Comparison of ENCODE assay signal across 13 cellular contexts in the genomic region with DNA sequence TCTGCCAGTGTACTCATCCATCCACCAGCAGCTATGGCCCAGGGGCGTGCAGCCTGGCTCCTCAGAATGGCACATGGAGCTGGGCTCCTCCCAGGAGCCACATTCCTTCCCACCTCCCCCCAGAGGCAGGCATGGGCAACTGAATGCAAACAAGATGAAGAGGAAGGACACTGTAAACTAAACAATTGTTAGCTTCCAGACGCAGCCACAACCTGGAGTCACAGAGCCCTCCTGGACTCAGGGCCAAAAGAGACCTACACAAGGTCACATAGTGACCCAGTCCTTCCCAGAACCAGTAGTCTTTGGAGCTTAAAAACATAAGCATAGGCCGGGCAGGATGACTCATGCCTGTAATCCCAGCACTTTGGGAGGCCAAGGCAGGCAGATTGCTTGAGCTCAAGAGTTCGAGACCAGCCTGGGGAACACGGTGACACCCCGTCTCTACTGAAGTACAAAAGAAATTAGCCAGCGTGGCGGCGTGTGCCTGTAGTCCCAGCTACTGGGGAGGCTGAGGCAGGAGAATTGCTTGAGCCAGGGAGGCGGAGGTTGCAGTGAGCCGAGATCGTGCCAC. TPM values are rescaled to one million over a fixed set of nuclear protein-coding genes. Genes with fewer than 3 reads are reported as not detected.
DNase-seq lines count a peak whose midpoint lies in the region; ATAC-seq and TF ChIP-seq lines count a peak whose summit lies in the region.
"Had no signal": no experiment of that assay in that cellular context is flagged by ENCODE, and none has a peak within 500 bp of the region (broad histone marks: within the 10 kb centered on the region; RNA-seq: fewer than 3 reads in every experiment).

No MANE protein-coding gene starts in this region.

- intact Hi-C loops in CD4-positive, alpha-beta T cell (cut with DNase I, micrococcal nuclease), result no loop called here

- H3K27me3 Mint-ChIP-seq in type B pancreatic cell, result no peaks in the 10 kb centered on the region
- no peaks in the 10 kb centered on the region for H3K27me3 Mint-ChIP-seq in CD4-positive, alpha-beta T cell

- no peak overlapping the region for H3K27ac ChIP-seq in CD4-positive, alpha-beta T cell (ENCODE audit: low read depth, low read length)

- POLR2A ChIA-PET in CD4-positive, alpha-beta T cell (lab: Charles Lee), result no interaction called here

- peak; percentile 22 for TF ChIP-seq CTCF in foreskin fibroblast (IDR thresholded peaks at IDR 0.05; ENCODE audit: low read depth, low read length)
- TF ChIP-seq CTCF in type B pancreatic cell (conservative IDR thresholded peaks at IDR 0.05), result peak; percentile 41
- TF ChIP-seq CTCF in CD4-positive, alpha-beta T cell (IDR thresholded peaks at IDR 0.05), result no peak

- no peak overlapping the region for H3K4me3 Mint-ChIP-seq in type B pancreatic cell
- H3K4me3 Mint-ChIP-seq in CD4-positive, alpha-beta T cell, result no peak overlapping the region

- no peaks in the 10 kb centered on the region for H3K27me3 ChIP-seq in CD4-positive, alpha-beta T cell (ENCODE audit: control insufficient read depth, insufficient read depth, low read length)

- DNase-seq in SHP77 (lab: John Stamatoyannopoulos, UW) (peak; percentile 13 to 31), SHP77 treated with DMSO at 0.1 percent for 48 hours (lab: John Stamatoyannopoulos, UW) (no peak), SW480 (ENCODE audit: low spot score) (peak; percentile 35), foreskin fibroblast (peak in 1 of 2 donors; percentile 56), type B pancreatic cell (ENCODE audit: extremely low spot score, unreplicated experiment) (no peak)
- DNase-seq in CD4-positive, alpha-beta T cell, result no peak
- DNase-seq: AML-193; effector CD4-positive, alpha-beta T cell; mucosa of descending colon; RPMI8226; stimulated activated CD4-positive, alpha-beta T cell treated with anti-CD3 and anti-CD28 coated beads, Interleukin-1b, Interleukin-23, amount 100 ng/mL, for 48 hours had no signal

- CTCF ChIA-PET in CD4-positive, alpha-beta T cell (lab: Charles Lee), result no interaction called here

- H3K4me1 Mint-ChIP-seq in type B pancreatic cell (ENCODE audit: unreplicated experiment), result no peaks in the 10 kb centered on the region
- no peaks in the 10 kb centered on the region for H3K4me1 Mint-ChIP-seq in CD4-positive, alpha-beta T cell (ENCODE audit: low read depth)

- ATAC-seq in HG02763 (IDR thresholded peaks at IDR 0.05; ENCODE audit: unreplicated experiment) (no peak), GM18505 (IDR thresholded peaks at IDR 0.05; ENCODE audit: unreplicated experiment) (no peak)
- no peak for ATAC-seq in CD4-positive, alpha-beta T cell (ENCODE audit: poor library complexity)
- ATAC-seq: mucosa of descending colon had no signal

- no peak overlapping the region for H3K4me3 ChIP-seq in foreskin fibroblast (ENCODE audit: low read depth in 1 of 2, low read length in 2 of 2)
- H3K4me3 ChIP-seq: mucosa of descending colon had no signal

- H3K9me3 Mint-ChIP-seq in type B pancreatic cell, result no peaks in the 10 kb centered on the region
- no peaks in the 10 kb centered on the region for H3K9me3 Mint-ChIP-seq in CD4-positive, alpha-beta T cell

- H3K27ac Mint-ChIP-seq in type B pancreatic cell, result no peak overlapping the region
- no peak overlapping the region for H3K27ac Mint-ChIP-seq in CD4-positive, alpha-beta T cell

- no peaks in the 10 kb centered on the region for H3K9me3 ChIP-seq in CD4-positive, alpha-beta T cell (ENCODE audit: control insufficient read depth, low read length)
- H3K9me3 ChIP-seq: mucosa of descending colon had no signal

- no peak for TF ChIP-seq POLR2A in GM18505 (IDR thresholded peaks at IDR 0.05; ENCODE audit: borderline replicate concordance, extremely low read depth, insufficient read depth, insufficient read length)

- H3K36me3 Mint-ChIP-seq in type B pancreatic cell, result no peaks in the 10 kb centered on the region
- H3K36me3 Mint-ChIP-seq in CD4-positive, alpha-beta T cell (ENCODE audit: low read depth), result no peaks in the 10 kb centered on the region

RNA-seq across cellular contexts. Expression of a gene that starts 30.7 kb away (rescaled TPM):
- total RNA-seq in type B pancreatic cell (ENCODE audit: low replicate concordance), result 1.00 and 2.2 TPM in 2 replicates
- not detected for total RNA-seq in CD4-positive, alpha-beta T cell

Comparison
In these comparisons a context has a peak if more than half of its experiments do, and no peak if none do; other contexts are left out.
1. DNase-seq: peak in SHP77 (2 of 2) and SW480 (single experiment); none in SHP77 treated with DMSO at 0.1 percent for 48 hours (single experiment), type B pancreatic cell (single experiment) and CD4-positive, alpha-beta T cell (0 of 10).